ENCODE assay signal across 1 cellular context in genomic region chr1:230327892-230328284, GRCh38.
TF ChIP-seq lines count a peak whose summit lies in the region.

No MANE protein-coding gene starts in this region.

TF ChIP-seq in GM12878, 131 proteins besides CTCF, POLR2A, EP300 and RAD21 (continued from another document):
- no peak for TF ChIP-seq REST (IDR thresholded peaks at IDR 0.05; ENCODE audit: low read depth, low read length)
- TF ChIP-seq BMI1 (IDR thresholded peaks at IDR 0.05; ENCODE audit: borderline replicate concordance), result no peak
- TF ChIP-seq YBX1 (IDR thresholded peaks at IDR 0.05), result no peak
- no peak for TF ChIP-seq SMC3 (IDR thresholded peaks at IDR 0.05; ENCODE audit: borderline replicate concordance, low read length)
- TF ChIP-seq YY1 (IDR thresholded peaks at IDR 0.05; ENCODE audit: low read depth, low read length), result peak; percentile 46; the same call in 1 of the 2 replicates
- TF ChIP-seq ZNF217 (IDR thresholded peaks at IDR 0.05), result no peak
- no peak for TF ChIP-seq SUPT20H (IDR thresholded peaks at IDR 0.05; ENCODE audit: borderline replicate concordance, control insufficient read depth, low read depth, low read length)
- TF ChIP-seq ATF7 (IDR thresholded peaks at IDR 0.05; ENCODE audit: low read depth), result no peak
